In genomic region chr9:129323999-129324553, GRCh38 we compare ENCODE assay signal across 23 cellular contexts.
DNase-seq lines count a peak whose midpoint lies in the region; ATAC-seq and TF ChIP-seq lines count a peak whose summit lies in the region.
"Had no signal": no experiment of that assay in that cellular context is flagged by ENCODE, and none has a peak within 500 bp of the region (broad histone marks: within the 10 kb centered on the region; RNA-seq: fewer than 3 reads in every experiment).

No MANE protein-coding gene starts in this region.

- H3K36me3 ChIP-seq in esophagus muscularis mucosa: no peaks in the 10 kb centered on the region
- H3K36me3 ChIP-seq in parathyroid adenoma (ENCODE audit: control insufficient read depth, insufficient read depth, low read length): no peaks in the 10 kb centered on the region
- H3K36me3 ChIP-seq in upper lobe of right lung: no peaks in the 10 kb centered on the region

- H3K27ac ChIP-seq in esophagus muscularis mucosa (replicated peaks in 1 of 4) (peak overlapping the region; percentile 28 to 88 (median 62)), parathyroid adenoma (no peak overlapping the region), upper lobe of right lung (peak overlapping the region; percentile 17)
- H3K27ac ChIP-seq: KMS-11 had no signal

- WGBS in esophagus muscularis mucosa: 79% methylated on average over 12 of the region's 13 CpGs

- no peak for TF ChIP-seq POLR2A in esophagus muscularis mucosa (IDR thresholded peaks at IDR 0.05; ENCODE audit: low read depth)

- TF ChIP-seq CTCF in esophagus muscularis mucosa (IDR thresholded peaks at IDR 0.05) (no peak), parathyroid adenoma (IDR thresholded peaks at IDR 0.05) (no peak), upper lobe of right lung (IDR thresholded peaks at IDR 0.05) (no peak)

- H3K9me3 ChIP-seq in esophagus muscularis mucosa: no peaks in the 10 kb centered on the region
- no peaks in the 10 kb centered on the region for H3K9me3 ChIP-seq in parathyroid adenoma (ENCODE audit: control insufficient read depth, low read length)
- no peaks in the 10 kb centered on the region for H3K9me3 ChIP-seq in upper lobe of right lung

- no peaks in the 10 kb centered on the region for H3K9me3 Mint-ChIP-seq in activated naive CD4-positive, alpha-beta T cell treated with anti-CD3 and anti-CD28 coated beads, Interleukin-2, amount 10 ng/mL, durations not matched to agents 7 days and 5 days
- H3K9me3 Mint-ChIP-seq: CD4-positive, alpha-beta memory T cell; immature natural killer cell had no signal

- intact Hi-C loops in Right ventricle myocardium superior (cut with DNase I) (loop anchor here (5.0 kb wide), 1 partner anchor 147 kb away; the partner anchor contains the start of gene IER5L), left cardiac atrium (cut with DNase I) (loop anchor here in 1 of 2 donors (5.0 to 10.0 kb wide), 2 partner anchors 149 to 168 kb away; partner anchors contain the start of gene IER5L), esophagus muscularis mucosa (cut with DNase I) (loop anchor here (5.0 kb wide), 1 partner anchor 288 kb away; no protein-coding TSS in a partner anchor), upper lobe of right lung (cut with DNase I) (no loop called here)

- peak overlapping the region; percentile 18 for H3K4me2 ChIP-seq in parathyroid adenoma (ENCODE audit: low read length)
- H3K4me2 ChIP-seq: KMS-11 had no signal

- H3K27me3 Mint-ChIP-seq in activated naive CD4-positive, alpha-beta T cell treated with anti-CD3 and anti-CD28 coated beads, Interleukin-2, amount 10 ng/mL, durations not matched to agents 7 days and 5 days: peaks cover 45% of the 10 kb centered on the region

- no peak overlapping the region for H3K27ac Mint-ChIP-seq in activated naive CD4-positive, alpha-beta T cell treated with anti-CD3 and anti-CD28 coated beads, Interleukin-2, amount 10 ng/mL, durations not matched to agents 7 days and 5 days
- H3K27ac Mint-ChIP-seq: immature natural killer cell had no signal

- DNase-seq in Right ventricle myocardium superior: peak; percentile 32
- DNase-seq in left cardiac atrium: no peak
- DNase-seq in esophagus muscularis mucosa (ENCODE audit: extremely low spot score): no peak
- peak; percentile 42 for DNase-seq in upper lobe of right lung
- no peak for DNase-seq in NCI-H510A (lab: John Stamatoyannopoulos, UW)
- DNase-seq in hippocampal formation (lab: John Stamatoyannopoulos, UW): no peak
- DNase-seq in activated naive CD4-positive, alpha-beta T cell treated with anti-CD3 and anti-CD28 coated beads, Interleukin-2, amount 10 ng/mL, durations not matched to agents 7 days and 5 days: no peak
- DNase-seq: ACHN; activated CD4-positive, alpha-beta T cell treated with anti-CD3 and anti-CD28 coated beads for 1 hour; activated effector memory CD4-positive, alpha-beta T cell treated with Interleukin-2 at 50 U/mL for 16 hours; CD4-positive, alpha-beta memory T cell; dermis blood vessel endothelial cell; glutamatergic neuron; HCEC 1CT; immature natural killer cell; NCI-H2081 treated with DMSO at 0.1 percent for 48 hours; NCI-H69; OCI-M1; stimulated activated CD4-positive, alpha-beta T cell treated with anti-CD3 and anti-CD28 coated beads, Interleukin-4, amount 100 ng/mL, for 1 hour; T1000 had no signal

- no peaks in the 10 kb centered on the region for H3K36me3 Mint-ChIP-seq in activated naive CD4-positive, alpha-beta T cell treated with anti-CD3 and anti-CD28 coated beads, Interleukin-2, amount 10 ng/mL, durations not matched to agents 7 days and 5 days
- H3K36me3 Mint-ChIP-seq: CD4-positive, alpha-beta memory T cell; immature natural killer cell had no signal

- H3K4me3 ChIP-seq in esophagus muscularis mucosa: no peak overlapping the region
- H3K4me3 ChIP-seq in parathyroid adenoma (ENCODE audit: low read depth, low read length): no peak overlapping the region
- no peak overlapping the region for H3K4me3 ChIP-seq in upper lobe of right lung

- no peak overlapping the region for H3K4me3 Mint-ChIP-seq in activated naive CD4-positive, alpha-beta T cell treated with anti-CD3 and anti-CD28 coated beads, Interleukin-2, amount 10 ng/mL, durations not matched to agents 7 days and 5 days
- H3K4me3 Mint-ChIP-seq: CD4-positive, alpha-beta memory T cell; immature natural killer cell had no signal

- ATAC-seq in Right ventricle myocardium superior (ENCODE audit: poor library complexity) (no peak), left cardiac atrium (no peak), upper lobe of right lung (no peak)
- ATAC-seq: sciatic nerve had no signal

- H3K27me3 ChIP-seq in esophagus muscularis mucosa (no peaks in the 10 kb centered on the region), parathyroid adenoma (ENCODE audit: control insufficient read depth, insufficient read depth, low read length) (no peaks in the 10 kb centered on the region), upper lobe of right lung (no peaks in the 10 kb centered on the region)

- H3K4me1 ChIP-seq in esophagus muscularis mucosa (peaks cover 57 to 65% (median 64%) of the 10 kb centered on the region in 4 donors), parathyroid adenoma (peaks cover 8% of the 10 kb centered on the region), upper lobe of right lung (peaks cover 41% of the 10 kb centered on the region)

- no peak for TF ChIP-seq EP300 in esophagus muscularis mucosa (IDR thresholded peaks at IDR 0.05)

- CTCF ChIA-PET in activated naive CD4-positive, alpha-beta T cell treated with anti-CD3 and anti-CD28 coated beads, Interleukin-2, amount 10 ng/mL, durations not matched to agents 7 days and 5 days (lab: Charles Lee): no interaction called here

- H3K4me1 Mint-ChIP-seq in activated naive CD4-positive, alpha-beta T cell treated with anti-CD3 and anti-CD28 coated beads, Interleukin-2, amount 10 ng/mL, durations not matched to agents 7 days and 5 days: peaks cover 29% of the 10 kb centered on the region

- H2AFZ ChIP-seq in parathyroid adenoma: no peak overlapping the region

- H3K79me2 ChIP-seq in parathyroid adenoma: no peaks in the 10 kb centered on the region

- no peak overlapping the region for H3K9ac ChIP-seq in parathyroid adenoma
- H3K9ac ChIP-seq: KMS-11 had no signal

Comparison
In these comparisons a context has a peak if more than half of its experiments do, and no peak if none do; other contexts are left out.
1. DNase-seq: peak in Right ventricle myocardium superior (single experiment) and upper lobe of right lung (single experiment); none in left cardiac atrium (single experiment), esophagus muscularis mucosa (single experiment), NCI-H510A (single experiment), hippocampal formation (0 of 2) and activated naive CD4-positive, alpha-beta T cell treated with anti-CD3 and anti-CD28 coated beads, Interleukin-2, amount 10 ng/mL, durations not matched to agents 7 days and 5 days (single experiment).